In the genomic region with DNA sequence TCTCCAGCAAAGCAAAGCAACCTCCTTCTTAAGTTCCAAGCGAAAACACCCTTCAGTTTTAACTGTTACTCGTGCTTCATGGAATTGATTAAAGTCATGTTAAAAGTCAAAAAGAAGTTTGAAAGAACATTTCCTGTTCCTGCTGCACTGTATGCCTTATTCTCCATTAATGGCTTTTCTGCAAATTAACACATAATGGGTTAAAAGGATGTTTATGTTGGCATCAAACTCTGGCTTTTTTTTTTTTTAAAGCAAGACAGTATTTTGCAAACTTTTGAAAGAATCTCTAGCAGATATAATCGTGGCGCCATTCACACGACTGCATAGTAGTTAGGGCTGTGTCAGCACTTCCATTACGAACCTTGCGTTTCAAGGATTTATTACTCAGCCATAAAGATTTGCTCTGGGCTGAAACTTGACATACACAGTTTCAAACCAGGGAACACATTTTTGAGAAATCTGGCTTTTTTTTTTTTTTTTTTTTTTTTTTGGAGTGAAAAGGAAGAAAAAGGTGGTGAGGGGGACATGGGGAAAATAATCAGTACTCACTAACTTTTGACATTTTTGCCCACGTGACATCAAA, we compare ENCODE assay signal across 3 cellular contexts.
TF ChIP-seq lines count a peak whose summit lies in the region.

No MANE protein-coding gene starts in this region.

TF ChIP-seq in SK-N-SH, 30 proteins besides CTCF, POLR2A, EP300 and RAD21 (continued from another document and continues in another):
- TF ChIP-seq, protein P1, sequence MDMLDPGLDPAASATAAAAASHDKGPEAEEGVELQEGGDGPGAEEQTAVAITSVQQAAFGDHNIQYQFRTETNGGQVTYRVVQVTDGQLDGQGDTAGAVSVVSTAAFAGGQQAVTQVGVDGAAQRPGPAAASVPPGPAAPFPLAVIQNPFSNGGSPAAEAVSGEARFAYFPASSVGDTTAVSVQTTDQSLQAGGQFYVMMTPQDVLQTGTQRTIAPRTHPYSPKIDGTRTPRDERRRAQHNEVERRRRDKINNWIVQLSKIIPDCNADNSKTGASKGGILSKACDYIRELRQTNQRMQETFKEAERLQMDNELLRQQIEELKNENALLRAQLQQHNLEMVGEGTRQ (IDR thresholded peaks at IDR 0.05; ENCODE audit: borderline replicate concordance, low read depth, low read length), result no peak
- TF ChIP-seq TEAD4 (IDR thresholded peaks at IDR 0.05; ENCODE audit: borderline replicate concordance, insufficient read depth) (no peak), RXRA (IDR thresholded peaks at IDR 0.05; ENCODE audit: borderline replicate concordance, low read depth) (no peak), NFIC (IDR thresholded peaks at IDR 0.05; ENCODE audit: borderline replicate concordance) (no peak), GABPA (IDR thresholded peaks at IDR 0.05; ENCODE audit: low read depth) (no peak), MXI1 (IDR thresholded peaks at IDR 0.05; ENCODE audit: low read depth, low read length) (no peak), CHD2 (IDR thresholded peaks at IDR 0.05; ENCODE audit: low read length, partially characterized antibody) (no peak)
- TF ChIP-seq, protein P2, sequence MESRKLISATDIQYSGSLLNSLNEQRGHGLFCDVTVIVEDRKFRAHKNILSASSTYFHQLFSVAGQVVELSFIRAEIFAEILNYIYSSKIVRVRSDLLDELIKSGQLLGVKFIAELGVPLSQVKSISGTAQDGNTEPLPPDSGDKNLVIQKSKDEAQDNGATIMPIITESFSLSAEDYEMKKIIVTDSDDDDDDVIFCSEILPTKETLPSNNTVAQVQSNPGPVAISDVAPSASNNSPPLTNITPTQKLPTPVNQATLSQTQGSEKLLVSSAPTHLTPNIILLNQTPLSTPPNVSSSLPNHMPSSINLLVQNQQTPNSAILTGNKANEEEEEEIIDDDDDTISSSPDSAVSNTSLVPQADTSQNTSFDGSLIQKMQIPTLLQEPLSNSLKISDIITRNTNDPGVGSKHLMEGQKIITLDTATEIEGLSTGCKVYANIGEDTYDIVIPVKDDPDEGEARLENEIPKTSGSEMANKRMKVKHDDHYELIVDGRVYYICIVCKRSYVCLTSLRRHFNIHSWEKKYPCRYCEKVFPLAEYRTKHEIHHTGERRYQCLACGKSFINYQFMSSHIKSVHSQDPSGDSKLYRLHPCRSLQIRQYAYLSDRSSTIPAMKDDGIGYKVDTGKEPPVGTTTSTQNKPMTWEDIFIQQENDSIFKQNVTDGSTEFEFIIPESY (IDR thresholded peaks at IDR 0.05; ENCODE audit: borderline replicate concordance, low read depth), result no peak
- TF ChIP-seq, protein P3, sequence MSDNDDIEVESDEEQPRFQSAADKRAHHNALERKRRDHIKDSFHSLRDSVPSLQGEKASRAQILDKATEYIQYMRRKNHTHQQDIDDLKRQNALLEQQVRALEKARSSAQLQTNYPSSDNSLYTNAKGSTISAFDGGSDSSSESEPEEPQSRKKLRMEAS (IDR thresholded peaks at IDR 0.05; ENCODE audit: low read depth), result no peak
- TF ChIP-seq, protein P4, sequence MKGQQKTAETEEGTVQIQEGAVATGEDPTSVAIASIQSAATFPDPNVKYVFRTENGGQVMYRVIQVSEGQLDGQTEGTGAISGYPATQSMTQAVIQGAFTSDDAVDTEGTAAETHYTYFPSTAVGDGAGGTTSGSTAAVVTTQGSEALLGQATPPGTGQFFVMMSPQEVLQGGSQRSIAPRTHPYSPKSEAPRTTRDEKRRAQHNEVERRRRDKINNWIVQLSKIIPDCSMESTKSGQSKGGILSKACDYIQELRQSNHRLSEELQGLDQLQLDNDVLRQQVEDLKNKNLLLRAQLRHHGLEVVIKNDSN (IDR thresholded peaks at IDR 0.05; ENCODE audit: borderline replicate concordance, low read depth), result no peak

TF ChIP-seq in SK-N-SH treated with all-trans-retinoic acid at 6 μM for 48 hours, 23 proteins besides CTCF, POLR2A, EP300 and RAD21 (continued from another document):
- TF ChIP-seq GLIS3 (CRISPR knock-in tag; IDR thresholded peaks at IDR 0.05), result no peak
- no peak for TF ChIP-seq TCF4 (CRISPR knock-in tag; IDR thresholded peaks at IDR 0.05; ENCODE audit: borderline replicate concordance)
TF ChIP-seq in SK-N-SH treated with all-trans-retinoic acid at 6 μM for 48 hours: peak in this region for 0.

TF ChIP-seq in K562, 482 proteins besides CTCF, POLR2A, EP300 and RAD21:
- TF ChIP-seq, protein P5, sequence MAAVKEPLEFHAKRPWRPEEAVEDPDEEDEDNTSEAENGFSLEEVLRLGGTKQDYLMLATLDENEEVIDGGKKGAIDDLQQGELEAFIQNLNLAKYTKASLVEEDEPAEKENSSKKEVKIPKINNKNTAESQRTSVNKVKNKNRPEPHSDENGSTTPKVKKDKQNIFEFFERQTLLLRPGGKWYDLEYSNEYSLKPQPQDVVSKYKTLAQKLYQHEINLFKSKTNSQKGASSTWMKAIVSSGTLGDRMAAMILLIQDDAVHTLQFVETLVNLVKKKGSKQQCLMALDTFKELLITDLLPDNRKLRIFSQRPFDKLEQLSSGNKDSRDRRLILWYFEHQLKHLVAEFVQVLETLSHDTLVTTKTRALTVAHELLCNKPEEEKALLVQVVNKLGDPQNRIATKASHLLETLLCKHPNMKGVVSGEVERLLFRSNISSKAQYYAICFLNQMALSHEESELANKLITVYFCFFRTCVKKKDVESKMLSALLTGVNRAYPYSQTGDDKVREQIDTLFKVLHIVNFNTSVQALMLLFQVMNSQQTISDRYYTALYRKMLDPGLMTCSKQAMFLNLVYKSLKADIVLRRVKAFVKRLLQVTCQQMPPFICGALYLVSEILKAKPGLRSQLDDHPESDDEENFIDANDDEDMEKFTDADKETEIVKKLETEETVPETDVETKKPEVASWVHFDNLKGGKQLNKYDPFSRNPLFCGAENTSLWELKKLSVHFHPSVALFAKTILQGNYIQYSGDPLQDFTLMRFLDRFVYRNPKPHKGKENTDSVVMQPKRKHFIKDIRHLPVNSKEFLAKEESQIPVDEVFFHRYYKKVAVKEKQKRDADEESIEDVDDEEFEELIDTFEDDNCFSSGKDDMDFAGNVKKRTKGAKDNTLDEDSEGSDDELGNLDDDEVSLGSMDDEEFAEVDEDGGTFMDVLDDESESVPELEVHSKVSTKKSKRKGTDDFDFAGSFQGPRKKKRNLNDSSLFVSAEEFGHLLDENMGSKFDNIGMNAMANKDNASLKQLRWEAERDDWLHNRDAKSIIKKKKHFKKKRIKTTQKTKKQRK (IDR thresholded peaks at IDR 0.05; ENCODE audit: borderline replicate concordance, low read depth, low read length), result no peak
- TF ChIP-seq ZNF316 (IDR thresholded peaks at IDR 0.05) (peak; percentile 50), KHSRP (IDR thresholded peaks at IDR 0.05) (no peak), MAFG (tag; conservative IDR thresholded peaks at IDR 0.05) (0 out of 2 replicates have a peak, but pooled peaks have one; percentile 13)
